In the genomic region with DNA sequence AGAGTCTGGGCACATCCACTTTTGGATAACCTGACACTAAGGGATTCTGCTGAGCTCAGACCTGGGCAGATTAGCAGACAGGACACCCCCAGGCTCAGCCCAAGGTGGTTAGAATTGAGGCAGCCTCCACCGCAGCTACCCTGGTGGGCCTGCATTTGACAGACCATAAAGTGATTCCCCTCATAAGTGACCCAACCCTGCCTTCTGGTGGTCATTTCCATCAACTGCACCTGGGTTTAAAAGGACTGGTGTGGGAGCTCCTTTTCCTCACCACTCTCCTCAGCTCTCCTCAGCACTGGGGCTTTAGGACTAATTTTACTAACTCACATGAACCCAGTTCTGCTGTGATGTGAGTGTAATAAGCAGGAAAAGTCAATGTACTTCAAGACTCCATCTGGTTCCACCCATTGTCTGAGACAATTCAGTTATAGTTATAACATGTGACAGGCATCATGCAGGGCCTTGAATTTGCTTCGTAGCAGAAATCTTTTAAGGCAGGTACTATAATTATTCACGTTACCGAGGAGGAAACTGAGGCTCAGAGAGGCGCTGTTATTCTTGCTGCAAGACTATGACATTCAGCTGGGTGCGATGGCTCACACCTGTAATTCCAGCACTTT, we compare ENCODE assay signal across 9 cellular contexts. TPM values are rescaled to one million over a fixed set of nuclear protein-coding genes. Genes with fewer than 3 reads are reported as not detected.
DNase-seq lines count a peak whose midpoint lies in the region; ATAC-seq and TF ChIP-seq lines count a peak whose summit lies in the region.
"Had no signal": no experiment of that assay in that cellular context is flagged by ENCODE, and none has a peak within 500 bp of the region (broad histone marks: within the 10 kb centered on the region; RNA-seq: fewer than 3 reads in every experiment).

No MANE protein-coding gene starts in this region.

- in situ Hi-C loops in T47D (cut with HindIII; ENCODE audit: low pct_unique_long_range_greater_than_20kb, low sequenced_read_pairs): no loop called here

- TF ChIP-seq CTCF in CD4-positive, alpha-beta T cell (IDR thresholded peaks at IDR 0.05): peak; percentile 25
- TF ChIP-seq CTCF in tibial artery (IDR thresholded peaks at IDR 0.05): peak; percentile 48 to 69

- H3K9me3 ChIP-seq in CD4-positive, alpha-beta T cell (ENCODE audit: control insufficient read depth, low read length): no peaks in the 10 kb centered on the region
- H3K9me3 ChIP-seq in tibial artery: no peaks in the 10 kb centered on the region
- H3K9me3 ChIP-seq in CD4-positive, alpha-beta memory T cell (ENCODE audit: control insufficient read depth in 1 of 2, low read length in 2 of 2): no peaks in the 10 kb centered on the region

- no peaks in the 10 kb centered on the region for H3K36me3 Mint-ChIP-seq in CD4-positive, alpha-beta T cell (ENCODE audit: low read depth)
- no peaks in the 10 kb centered on the region for H3K36me3 Mint-ChIP-seq in CD4-positive, alpha-beta memory T cell
- H3K36me3 Mint-ChIP-seq: naive thymus-derived CD8-positive, alpha-beta T cell had no signal

- ATAC-seq in CD4-positive, alpha-beta T cell (ENCODE audit: poor library complexity): no peak
- ATAC-seq in GM18498 (IDR thresholded peaks at IDR 0.05; ENCODE audit: unreplicated experiment) (peak; percentile 41), HG03280 (IDR thresholded peaks at IDR 0.05; ENCODE audit: unreplicated experiment) (no peak)
- ATAC-seq: naive thymus-derived CD8-positive, alpha-beta T cell had no signal

- POLR2A ChIA-PET in CD4-positive, alpha-beta T cell (lab: Charles Lee): no interaction called here
- POLR2A ChIA-PET in CD4-positive, alpha-beta memory T cell (lab: Charles Lee; ENCODE audit: partially characterized antibody): no interaction called here

- intact Hi-C loops in CD4-positive, alpha-beta T cell (cut with DNase I, micrococcal nuclease): loop anchor here (5.0 to 10.0 kb wide), 3 partner anchors 687 to 890 kb away; no protein-coding TSS in a partner anchor
- intact Hi-C loops in tibial artery (cut with DNase I; ENCODE audit: low total_unique reads): loop anchor here (5.0 kb wide), 1 partner anchor 287 kb away; no protein-coding TSS in a partner anchor
- intact Hi-C loops in CD4-positive, alpha-beta memory T cell (cut with micrococcal nuclease): loop anchor here (5.0 kb wide), 1 partner anchor 287 kb away; no protein-coding TSS in a partner anchor

- no peak overlapping the region for H3K4me3 ChIP-seq in tibial artery
- no peak overlapping the region for H3K4me3 ChIP-seq in CD4-positive, alpha-beta memory T cell (ENCODE audit: low read length in 2 of 2)

- peak in 1 of 10 experiments; percentile 5 for DNase-seq in CD4-positive, alpha-beta T cell
- peak; percentile 65 for DNase-seq in NCI-H460 (ENCODE audit: extremely low read depth, low read depth)
- peak; percentile 13 to 52 for DNase-seq in T47D (ENCODE audit: low read depth in 1 of 2, low spot score in 1 of 2)
- DNase-seq in kidney tubule cell (ENCODE audit: low spot score): peak; percentile 47
- peak in 1 of 2 donors; percentile 45 for DNase-seq in tibial artery
- DNase-seq in CD4-positive, alpha-beta memory T cell: no peak

- H3K27me3 ChIP-seq in CD4-positive, alpha-beta T cell (ENCODE audit: control insufficient read depth, insufficient read depth, low read length): no peaks in the 10 kb centered on the region
- H3K27me3 ChIP-seq in tibial artery: no peaks in the 10 kb centered on the region
- no peaks in the 10 kb centered on the region for H3K27me3 ChIP-seq in CD4-positive, alpha-beta memory T cell (ENCODE audit: insufficient read depth, low read length)

- no peaks in the 10 kb centered on the region for H3K4me1 Mint-ChIP-seq in CD4-positive, alpha-beta T cell (ENCODE audit: low read depth)
- H3K4me1 Mint-ChIP-seq in CD4-positive, alpha-beta memory T cell: peaks cover 0 to 4% (median 0%) of the 10 kb centered on the region in 4 donors

- H3K4me3 Mint-ChIP-seq in CD4-positive, alpha-beta T cell: no peak overlapping the region
- no peak overlapping the region for H3K4me3 Mint-ChIP-seq in CD4-positive, alpha-beta memory T cell
- H3K4me3 Mint-ChIP-seq: naive thymus-derived CD8-positive, alpha-beta T cell had no signal

- no peaks in the 10 kb centered on the region for H3K36me3 ChIP-seq in tibial artery
- no peaks in the 10 kb centered on the region for H3K36me3 ChIP-seq in CD4-positive, alpha-beta memory T cell (ENCODE audit: insufficient read depth, low read length)

- H3K4me1 ChIP-seq in tibial artery: peaks cover 0 to 15% (median 11%) of the 10 kb centered on the region in 4 donors
- no peaks in the 10 kb centered on the region for H3K4me1 ChIP-seq in CD4-positive, alpha-beta memory T cell (ENCODE audit: insufficient read depth, low read length)

- H3K27ac ChIP-seq in CD4-positive, alpha-beta T cell (ENCODE audit: low read depth, low read length): no peak overlapping the region
- H3K27ac ChIP-seq in tibial artery: no peak overlapping the region
- H3K27ac ChIP-seq in CD4-positive, alpha-beta memory T cell (ENCODE audit: low read depth, low read length): no peak overlapping the region

- no peaks in the 10 kb centered on the region for H3K9me3 Mint-ChIP-seq in CD4-positive, alpha-beta T cell
- no peaks in the 10 kb centered on the region for H3K9me3 Mint-ChIP-seq in CD4-positive, alpha-beta memory T cell
- H3K9me3 Mint-ChIP-seq: naive thymus-derived CD8-positive, alpha-beta T cell had no signal

- peaks cover 3% of the 10 kb centered on the region for H3K27me3 Mint-ChIP-seq in CD4-positive, alpha-beta T cell
- peaks cover 5 to 7% of the 10 kb centered on the region in 2 donors for H3K27me3 Mint-ChIP-seq in CD4-positive, alpha-beta memory T cell

- CTCF ChIA-PET in CD4-positive, alpha-beta T cell (lab: Charles Lee): no interaction called here
- CTCF ChIA-PET in CD4-positive, alpha-beta memory T cell (lab: Charles Lee; ENCODE audit: partially characterized antibody): interaction anchor here (1.0 to 11.8 kb wide), 7 partner anchors 14 to 688 kb away, joined by 3 to 185 read pairs (median 5); no protein-coding TSS in a partner anchor

- H3K27ac Mint-ChIP-seq in CD4-positive, alpha-beta T cell: no peak overlapping the region
- H3K27ac Mint-ChIP-seq in CD4-positive, alpha-beta memory T cell: no peak overlapping the region

RNA-seq across cellular contexts. Expression of gene MYH3, which starts 42.5 kb away (rescaled TPM):
- 1 to 10 TPM; 5.4 to 5.6 TPM for total RNA-seq in CD4-positive, alpha-beta T cell
- total RNA-seq in NCI-H460 (2014; rRNA removed; shearing (Covaris generic)): 0.06 and 0.40 TPM in 2 replicates
- polyA plus RNA-seq in NCI-H460 (2014; cell fraction: nucleus; rRNA removed): 0.18 and 0.24 TPM in 2 replicates
- 10 to 100 TPM in 1 of 2 experiments, 1 to 10 TPM in 1; 8.6 to 11.5 TPM for total RNA-seq in CD4-positive, alpha-beta memory T cell
- under 1 TPM in 1 of 2 donors, not detected in 1; 0.47 TPM for polyA plus RNA-seq in CD4-positive, alpha-beta memory T cell

Comparison
In these comparisons a context has a peak if more than half of its experiments do, and no peak if none do; other contexts are left out.
1. DNase-seq: peak in NCI-H460 (single experiment), T47D (2 of 2) and kidney tubule cell (single experiment); none in CD4-positive, alpha-beta memory T cell (0 of 5).